In genomic region chr4:123924536-123924935, GRCh38 we compare ENCODE assay signal across 20 cellular contexts.
"Had no signal": no experiment of that assay in that cellular context is flagged by ENCODE, and none has a peak within 500 bp of the region (broad histone marks: within the 10 kb centered on the region; RNA-seq: fewer than 3 reads in every experiment).

No MANE protein-coding gene starts in this region.

- H3K27ac Mint-ChIP-seq: activated T-helper 17 cell treated with anti-CD3 and anti-CD28 coated beads, Interleukin-2, amount 50 U/mL, for 72 hours; endodermal cell; natural killer cell treated with Interleukin-12 subunit alpha and Interleukin-12 subunit beta and Interleukin-15 and Interleukin-18, amount 100 ng/mL, for 72 hours; progenitor cell of endocrine pancreas; T-cell had no signal

- H3K27ac ChIP-seq: cardiac muscle cell, dorsolateral prefrontal cortex, right atrium auricular region, SK-N-MC, suprapubic skin, upper lobe of left lung had no signal

- H3K27me3 Mint-ChIP-seq: progenitor cell of endocrine pancreas had no signal

- H3K4me3 ChIP-seq: cardiac muscle cell, dorsolateral prefrontal cortex, right atrium auricular region, SK-N-MC, smooth muscle cell, suprapubic skin, upper lobe of left lung had no signal

- H3K36me3 ChIP-seq: cardiac muscle cell, right atrium auricular region, suprapubic skin, upper lobe of left lung had no signal

- H3K4me1 Mint-ChIP-seq: activated T-helper 17 cell treated with anti-CD3 and anti-CD28 coated beads, Interleukin-2, amount 50 U/mL, for 72 hours; endodermal cell; T-cell had no signal

- H3K9me3 Mint-ChIP-seq: activated T-helper 17 cell treated with anti-CD3 and anti-CD28 coated beads, Interleukin-2, amount 50 U/mL, for 72 hours; endodermal cell; natural killer cell treated with Interleukin-12 subunit alpha and Interleukin-12 subunit beta and Interleukin-15 and Interleukin-18, amount 100 ng/mL, for 72 hours; T-cell had no signal

- H3K4me3 Mint-ChIP-seq: activated T-helper 17 cell treated with anti-CD3 and anti-CD28 coated beads, Interleukin-2, amount 50 U/mL, for 72 hours; endodermal cell; natural killer cell treated with Interleukin-12 subunit alpha and Interleukin-12 subunit beta and Interleukin-15 and Interleukin-18, amount 100 ng/mL, for 72 hours; T-cell had no signal

- DNase-seq: activated CD4-positive, alpha-beta T cell treated with anti-CD3 and anti-CD28 coated beads for 1 hour; activated CD4-positive, alpha-beta T cell treated with anti-CD3 and anti-CD28 coated beads, Interleukin-2, amount 50 U/mL, for 48 hours; activated naive CD4-positive, alpha-beta T cell treated with Interleukin-2 at 50 U/mL for 16 hours; aorta; dorsolateral prefrontal cortex; endodermal cell; left ventricle myocardium superior; occipital lobe; stimulated activated naive CD8-positive, alpha-beta T cell treated with anti-CD3 and anti-CD28 coated beads, Interleukin-15, Interleukin-2, amounts not matched to agents 100 U/mL and 50 U/mL, for 24 hours; T-cell; T-helper 9 cell; upper lobe of left lung had no signal

- H3K9me3 ChIP-seq: right atrium auricular region, suprapubic skin, upper lobe of left lung had no signal

- ATAC-seq: activated T-helper 17 cell treated with anti-CD3 and anti-CD28 coated beads, Interleukin-2, amount 50 U/mL, for 72 hours; left ventricle myocardium superior; natural killer cell treated with Interleukin-12 subunit alpha and Interleukin-12 subunit beta and Interleukin-15 and Interleukin-18, amount 100 ng/mL, for 72 hours; stimulated activated naive CD8-positive, alpha-beta T cell treated with anti-CD3 and anti-CD28 coated beads, Interleukin-15, Interleukin-2, amounts not matched to agents 100 U/mL and 50 U/mL, for 24 hours; T-cell had no signal

- H3K36me3 Mint-ChIP-seq: natural killer cell treated with Interleukin-12 subunit alpha and Interleukin-12 subunit beta and Interleukin-15 and Interleukin-18, amount 100 ng/mL, for 72 hours; T-cell had no signal

- H3K27me3 ChIP-seq: cardiac muscle cell, right atrium auricular region, suprapubic skin, upper lobe of left lung had no signal
